In the genomic region with DNA sequence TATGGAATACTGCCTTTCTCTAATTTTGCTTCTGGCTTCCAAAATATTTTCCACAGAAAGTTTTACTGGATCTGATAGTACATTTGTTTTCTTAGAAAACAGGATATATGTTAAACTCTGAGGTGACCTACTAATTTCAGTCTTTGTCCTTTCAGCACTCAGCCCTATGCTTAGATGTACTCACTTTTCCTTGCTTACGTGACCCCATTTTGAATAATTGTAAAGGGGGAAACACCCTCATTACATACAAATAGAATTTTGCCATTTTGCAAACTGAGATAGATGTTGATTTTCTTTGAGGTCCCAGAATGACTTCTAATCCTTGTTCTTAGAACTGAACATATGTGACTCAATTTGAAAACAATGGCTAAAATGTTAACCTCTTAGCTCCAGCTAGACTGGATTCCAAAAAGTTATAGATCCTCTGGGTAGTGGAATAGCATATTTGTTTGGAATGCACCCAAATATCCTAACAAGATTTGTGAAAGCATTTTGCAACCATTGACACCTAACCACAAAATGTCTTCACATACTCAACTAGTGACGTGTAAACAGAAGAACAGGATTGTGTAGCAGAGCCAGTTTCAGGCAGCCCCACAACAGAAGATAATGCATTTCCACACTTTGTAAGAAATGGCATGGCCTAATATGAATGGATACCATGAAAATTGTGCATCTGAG, we compare ENCODE assay signal across 10 cellular contexts. TPM values are rescaled to one million over a fixed set of nuclear protein-coding genes. Genes with fewer than 3 reads are reported as not detected.
DNase-seq lines count a peak whose midpoint lies in the region; ATAC-seq and TF ChIP-seq lines count a peak whose summit lies in the region.
"Had no signal": no experiment of that assay in that cellular context is flagged by ENCODE, and none has a peak within 500 bp of the region (broad histone marks: within the 10 kb centered on the region; RNA-seq: fewer than 3 reads in every experiment).

No MANE protein-coding gene starts in this region.

- peak overlapping the region; percentile 39; the same call in 1 of the 2 replicates for H2AFZ ChIP-seq in SK-N-SH (ENCODE audit: low read depth)

- peaks cover 26 to 27% of the 10 kb centered on the region in 2 experiments for H3K4me1 ChIP-seq in SK-N-SH (ENCODE audit: control insufficient read depth in 1 of 2, insufficient read depth in 2 of 2, low read depth in 1 of 2, low read length in 1 of 2)

- CTCF ChIA-PET in activated CD8-positive, alpha-beta memory T cell treated with anti-CD3 and anti-CD28 coated beads, Interleukin-2, amount 10 ng/mL, durations not matched to agents 7 days and 5 days (lab: Charles Lee) = no interaction called here
- CTCF ChIA-PET in SK-N-SH (lab: Yijun Ruan, JAX) = interaction anchor here (1.1 kb wide), 1 partner anchor 204 kb away, joined by 5 read pairs; no protein-coding TSS in a partner anchor

- no peak overlapping the region for H3K9ac ChIP-seq in SK-N-SH

- no peaks in the 10 kb centered on the region for H3F3A ChIP-seq in SK-N-SH (replicated peaks; ENCODE audit: insufficient read depth)

- peak overlapping the region; percentile 54 to 74; a peak in 3 of 4 replicates for H3K27ac ChIP-seq in SK-N-SH (ENCODE audit: low read depth in 2 of 2, low read length in 1 of 2)
- H3K27ac ChIP-seq: thyroid gland had no signal

- H4K20me1 ChIP-seq in SK-N-SH (ENCODE audit: insufficient read depth) = no peaks in the 10 kb centered on the region

- ATAC-seq in activated CD8-positive, alpha-beta memory T cell treated with anti-CD3 and anti-CD28 coated beads, Interleukin-2, amount 10 ng/mL, durations not matched to agents 7 days and 5 days = peak; percentile 30
- no peak for ATAC-seq in GM19397 (IDR thresholded peaks at IDR 0.05; ENCODE audit: unreplicated experiment)
- ATAC-seq: activated naive CD8-positive, alpha-beta T cell treated with anti-CD3 and anti-CD28 coated beads, Interleukin-2, amount 50 U/mL, for 24 hours had no signal

- H3K36me3 ChIP-seq in SK-N-SH (replicated peaks in 1 of 2; ENCODE audit: control insufficient read depth in 1 of 2, insufficient read depth in 2 of 2, low read length in 1 of 2) = no peaks in the 10 kb centered on the region
- H3K36me3 ChIP-seq: thyroid gland had no signal

- no peak for TF ChIP-seq RAD21 in SK-N-SH (IDR thresholded peaks at IDR 0.05; ENCODE audit: low read length)

- POLR2A ChIA-PET in SK-N-SH (lab: Yijun Ruan, JAX) = no interaction called here

- peak in 1 of 2 experiments; percentile 47; a peak in 1 of 4 replicates for TF ChIP-seq EP300 in SK-N-SH (IDR thresholded peaks at IDR 0.05; ENCODE audit: borderline replicate concordance in 1 of 2, low read depth in 1 of 2, low read length in 1 of 2)

- H3K27me3 Mint-ChIP-seq in activated CD8-positive, alpha-beta memory T cell treated with anti-CD3 and anti-CD28 coated beads, Interleukin-2, amount 10 ng/mL, durations not matched to agents 7 days and 5 days = peaks cover 6% of the 10 kb centered on the region
- H3K27me3 Mint-ChIP-seq: activated naive CD8-positive, alpha-beta T cell treated with anti-CD3 and anti-CD28 coated beads, Interleukin-2, amount 50 U/mL, for 24 hours had no signal

- peak overlapping the region; percentile 24 for H3K4me2 ChIP-seq in SK-N-SH

- DNase-seq in activated CD8-positive, alpha-beta memory T cell treated with anti-CD3 and anti-CD28 coated beads, Interleukin-2, amount 10 ng/mL, durations not matched to agents 7 days and 5 days = no peak
- no peak for DNase-seq in activated CD8-positive, alpha-beta memory T cell treated with anti-CD3 and anti-CD28 coated beads for 24 hours
- DNase-seq in SK-N-SH (no peak), iris pigment epithelial cell (ENCODE audit: low read depth) (peak; percentile 96), C1 segment of cervical spinal cord (lab: John Stamatoyannopoulos, UW) (no peak), superior temporal gyrus (ENCODE audit: extremely low spot score) (no peak), ureter (ENCODE audit: low spot score) (no peak)
- DNase-seq: activated naive CD8-positive, alpha-beta T cell treated with anti-CD3 and anti-CD28 coated beads, Interleukin-2, amount 50 U/mL, for 24 hours; thyroid gland had no signal

- no peaks in the 10 kb centered on the region for H3K27me3 ChIP-seq in SK-N-SH (ENCODE audit: insufficient read depth)
- H3K27me3 ChIP-seq: thyroid gland had no signal

- peaks cover 21% of the 10 kb centered on the region for H3K4me1 Mint-ChIP-seq in activated CD8-positive, alpha-beta memory T cell treated with anti-CD3 and anti-CD28 coated beads, Interleukin-2, amount 10 ng/mL, durations not matched to agents 7 days and 5 days

- no peaks in the 10 kb centered on the region for H3K36me3 Mint-ChIP-seq in activated CD8-positive, alpha-beta memory T cell treated with anti-CD3 and anti-CD28 coated beads, Interleukin-2, amount 10 ng/mL, durations not matched to agents 7 days and 5 days

- no peak overlapping the region for H3K27ac Mint-ChIP-seq in activated CD8-positive, alpha-beta memory T cell treated with anti-CD3 and anti-CD28 coated beads, Interleukin-2, amount 10 ng/mL, durations not matched to agents 7 days and 5 days
- H3K27ac Mint-ChIP-seq: activated naive CD8-positive, alpha-beta T cell treated with anti-CD3 and anti-CD28 coated beads, Interleukin-2, amount 50 U/mL, for 24 hours had no signal

- H3K9me3 ChIP-seq in SK-N-SH = no peaks in the 10 kb centered on the region
- H3K9me3 ChIP-seq: thyroid gland had no signal

- no peak for TF ChIP-seq CTCF in SK-N-SH (IDR thresholded peaks at IDR 0.05)

- no peak overlapping the region for H3K4me3 Mint-ChIP-seq in activated CD8-positive, alpha-beta memory T cell treated with anti-CD3 and anti-CD28 coated beads, Interleukin-2, amount 10 ng/mL, durations not matched to agents 7 days and 5 days
- H3K4me3 Mint-ChIP-seq: activated naive CD8-positive, alpha-beta T cell treated with anti-CD3 and anti-CD28 coated beads, Interleukin-2, amount 50 U/mL, for 24 hours had no signal

- WGBS in SK-N-SH (ENCODE audit: low lambda C conversion rate) = 75% methylated on average over 2 of the region's 2 CpGs

- H3K4me3 ChIP-seq in SK-N-SH (ENCODE audit: low read depth in 2 of 2, low read length in 1 of 2) = no peak overlapping the region
- H3K4me3 ChIP-seq: thyroid gland had no signal

- no peaks in the 10 kb centered on the region for H3K9me3 Mint-ChIP-seq in activated CD8-positive, alpha-beta memory T cell treated with anti-CD3 and anti-CD28 coated beads, Interleukin-2, amount 10 ng/mL, durations not matched to agents 7 days and 5 days (ENCODE audit: low read depth)
- H3K9me3 Mint-ChIP-seq: activated naive CD8-positive, alpha-beta T cell treated with anti-CD3 and anti-CD28 coated beads, Interleukin-2, amount 50 U/mL, for 24 hours had no signal

- H3K79me2 ChIP-seq in SK-N-SH (ENCODE audit: insufficient read depth) = no peaks in the 10 kb centered on the region

- no peaks in the 10 kb centered on the region for H3K9me2 ChIP-seq in SK-N-SH

TF ChIP-seq in SK-N-SH, 30 proteins besides CTCF, POLR2A, EP300 and RAD21 (continues in another document):
- TF ChIP-seq NRF1 (IDR thresholded peaks at IDR 0.05; ENCODE audit: low read depth, low read length) (no peak), RCOR1 (IDR thresholded peaks at IDR 0.05; ENCODE audit: low read length) (no peak), SMC3 (IDR thresholded peaks at IDR 0.05; ENCODE audit: low read depth, low read length) (no peak), FOXM1 (IDR thresholded peaks at IDR 0.05; ENCODE audit: low read depth) (no peak), FOSL2 (IDR thresholded peaks at IDR 0.05; ENCODE audit: borderline replicate concordance, low read depth) (peak; percentile 23; the same call in 1 of the 2 replicates), RXRA (IDR thresholded peaks at IDR 0.05; ENCODE audit: borderline replicate concordance, low read depth) (no peak), YY1 (IDR thresholded peaks at IDR 0.05; ENCODE audit: low read depth) (no peak), TEAD4 (IDR thresholded peaks at IDR 0.05; ENCODE audit: borderline replicate concordance, insufficient read depth) (peak; percentile 31; the same call in 1 of the 2 replicates), JUND (IDR thresholded peaks at IDR 0.05) (peak; percentile 48), NFIC (IDR thresholded peaks at IDR 0.05; ENCODE audit: borderline replicate concordance) (peak; percentile 73; the same call in 1 of the 2 replicates), CHD2 (IDR thresholded peaks at IDR 0.05; ENCODE audit: low read length, partially characterized antibody) (no peak), TCF12 (IDR thresholded peaks at IDR 0.05) (peak; percentile 78)
- TF ChIP-seq, protein P1, sequence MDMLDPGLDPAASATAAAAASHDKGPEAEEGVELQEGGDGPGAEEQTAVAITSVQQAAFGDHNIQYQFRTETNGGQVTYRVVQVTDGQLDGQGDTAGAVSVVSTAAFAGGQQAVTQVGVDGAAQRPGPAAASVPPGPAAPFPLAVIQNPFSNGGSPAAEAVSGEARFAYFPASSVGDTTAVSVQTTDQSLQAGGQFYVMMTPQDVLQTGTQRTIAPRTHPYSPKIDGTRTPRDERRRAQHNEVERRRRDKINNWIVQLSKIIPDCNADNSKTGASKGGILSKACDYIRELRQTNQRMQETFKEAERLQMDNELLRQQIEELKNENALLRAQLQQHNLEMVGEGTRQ (IDR thresholded peaks at IDR 0.05; ENCODE audit: borderline replicate concordance, low read depth, low read length) = no peak
- TF ChIP-seq, protein P2, sequence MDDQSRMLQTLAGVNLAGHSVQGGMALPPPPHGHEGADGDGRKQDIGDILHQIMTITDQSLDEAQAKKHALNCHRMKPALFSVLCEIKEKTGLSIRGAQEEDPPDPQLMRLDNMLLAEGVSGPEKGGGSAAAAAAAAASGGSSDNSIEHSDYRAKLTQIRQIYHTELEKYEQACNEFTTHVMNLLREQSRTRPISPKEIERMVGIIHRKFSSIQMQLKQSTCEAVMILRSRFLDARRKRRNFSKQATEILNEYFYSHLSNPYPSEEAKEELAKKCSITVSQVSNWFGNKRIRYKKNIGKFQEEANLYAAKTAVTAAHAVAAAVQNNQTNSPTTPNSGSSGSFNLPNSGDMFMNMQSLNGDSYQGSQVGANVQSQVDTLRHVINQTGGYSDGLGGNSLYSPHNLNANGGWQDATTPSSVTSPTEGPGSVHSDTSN (IDR thresholded peaks at IDR 0.05) = peak; percentile 71

RNA-seq across cellular contexts. Expression of a gene that starts 44.8 kb away (rescaled TPM):
- total RNA-seq in activated CD8-positive, alpha-beta memory T cell treated with anti-CD3 and anti-CD28 coated beads, Interleukin-2, amount 10 ng/mL, durations not matched to agents 7 days and 5 days = 10 to 100 TPM; 22.7 to 29.5 TPM
- 62.7 and 64.9 TPM in 2 replicates for polyA plus RNA-seq in SK-N-SH (2012; rRNA removed)
- 81.3 and 99.6 TPM in 2 replicates for polyA plus RNA-seq in SK-N-SH (2012; cell fraction: cytosol; rRNA removed)
- 53.5 and 77.1 TPM in 2 replicates for polyA plus RNA-seq in SK-N-SH (2012; cell fraction: nucleus; rRNA removed)
- total RNA-seq in ureter = 62.2 TPM
